Comparison of ENCODE assay signal across 4 cellular contexts in genomic region chr5:115558388-115558956, GRCh38.
TF ChIP-seq lines count a peak whose summit lies in the region.

No MANE protein-coding gene starts in this region.

TF ChIP-seq in SK-N-SH, 30 proteins besides CTCF, POLR2A, EP300 and RAD21:
- TF ChIP-seq GABPA (IDR thresholded peaks at IDR 0.05; ENCODE audit: low read depth), result no peak
- no peak for TF ChIP-seq GATA2 (CRISPR knock-in tag; IDR thresholded peaks at IDR 0.05)
- TF ChIP-seq MEF2A (IDR thresholded peaks at IDR 0.05; ENCODE audit: borderline replicate concordance, low read depth), result no peak

TF ChIP-seq in SK-N-SH treated with all-trans-retinoic acid at 6 μM for 48 hours, 23 proteins besides CTCF, POLR2A, EP300 and RAD21:
- TF ChIP-seq PPARA (CRISPR knock-in tag; IDR thresholded peaks at IDR 0.05; ENCODE audit: borderline replicate concordance) (no peak), CSRNP3 (CRISPR knock-in tag; IDR thresholded peaks at IDR 0.05) (no peak), TCF4 (CRISPR knock-in tag; IDR thresholded peaks at IDR 0.05; ENCODE audit: borderline replicate concordance) (no peak)

TF ChIP-seq in endothelial cell of umbilical vein, 7 proteins besides CTCF, POLR2A, EP300 and RAD21:
- TF ChIP-seq EZH2 (IDR thresholded peaks at IDR 0.05; ENCODE audit: borderline replicate concordance, low read depth, low read length, severe bottlenecking) (no peak), POLR2AphosphoS5 (IDR thresholded peaks at IDR 0.05; ENCODE audit: insufficient read depth, low read depth, low read length) (no peak), GATA2 (IDR thresholded peaks at IDR 0.05; ENCODE audit: insufficient read depth, insufficient read length, low read depth, low read length) (no peak), FOS (IDR thresholded peaks at IDR 0.05; ENCODE audit: borderline replicate concordance, insufficient read depth, low read length) (no peak), MYC (IDR thresholded peaks at IDR 0.05; ENCODE audit: low read depth, low read length) (no peak), JUN (IDR thresholded peaks at IDR 0.05; ENCODE audit: borderline replicate concordance, insufficient read depth, insufficient read length, low read depth) (no peak), MAX (IDR thresholded peaks at IDR 0.05; ENCODE audit: insufficient read depth, insufficient read length) (no peak)

TF ChIP-seq in HepG2, 621 proteins besides CTCF, POLR2A, EP300 and RAD21 (continues in another document):
- TF ChIP-seq ARNTL (CRISPR knock-in tag; IDR thresholded peaks at IDR 0.05), result no peak
- TF ChIP-seq ARNT2 (CRISPR knock-in tag; IDR thresholded peaks at IDR 0.05; ENCODE audit: low read depth), result no peak
- TF ChIP-seq ZNF513 (CRISPR knock-in tag; conservative IDR thresholded peaks at IDR 0.05), result no peak
- no peak for TF ChIP-seq NFATC3 (CRISPR knock-in tag; IDR thresholded peaks at IDR 0.05)
- no peak for TF ChIP-seq ZBTB10 (CRISPR knock-in tag; IDR thresholded peaks at IDR 0.05; ENCODE audit: borderline replicate concordance)
- TF ChIP-seq ZNF609 (CRISPR knock-in tag; IDR thresholded peaks at IDR 0.05; ENCODE audit: borderline replicate concordance), result no peak
- no peak for TF ChIP-seq CHCHD3 (CRISPR knock-in tag; IDR thresholded peaks at IDR 0.05)
- TF ChIP-seq ZNF292 (CRISPR knock-in tag; IDR thresholded peaks at IDR 0.05; ENCODE audit: borderline replicate concordance, low read depth), result no peak
- TF ChIP-seq ZNF362 (CRISPR knock-in tag; IDR thresholded peaks at IDR 0.05; ENCODE audit: borderline replicate concordance), result no peak
- TF ChIP-seq ZBTB20 (CRISPR knock-in tag; IDR thresholded peaks at IDR 0.05; ENCODE audit: borderline replicate concordance, low read depth), result no peak
- TF ChIP-seq DR1 (CRISPR knock-in tag; IDR thresholded peaks at IDR 0.05), result no peak
- no peak for TF ChIP-seq NR2F6 (IDR thresholded peaks at IDR 0.05)
- TF ChIP-seq NR2F6 (CRISPR knock-in tag; IDR thresholded peaks at IDR 0.05), result no peak
- TF ChIP-seq PRDM10 (CRISPR knock-in tag; IDR thresholded peaks at IDR 0.05; ENCODE audit: low read depth), result no peak
- no peak for TF ChIP-seq MBNL3 (CRISPR knock-in tag; conservative IDR thresholded peaks at IDR 0.05)
- TF ChIP-seq NR3C1 (CRISPR knock-in tag; IDR thresholded peaks at IDR 0.05), result no peak
- TF ChIP-seq TERF1 (CRISPR knock-in tag; IDR thresholded peaks at IDR 0.05), result no peak
- TF ChIP-seq ZNF318 (CRISPR knock-in tag; IDR thresholded peaks at IDR 0.05), result no peak
- no peak for TF ChIP-seq ETV6 (CRISPR knock-in tag; conservative IDR thresholded peaks at IDR 0.05)
